Comparison of ENCODE assay signal across 12 cellular contexts in the genomic region with DNA sequence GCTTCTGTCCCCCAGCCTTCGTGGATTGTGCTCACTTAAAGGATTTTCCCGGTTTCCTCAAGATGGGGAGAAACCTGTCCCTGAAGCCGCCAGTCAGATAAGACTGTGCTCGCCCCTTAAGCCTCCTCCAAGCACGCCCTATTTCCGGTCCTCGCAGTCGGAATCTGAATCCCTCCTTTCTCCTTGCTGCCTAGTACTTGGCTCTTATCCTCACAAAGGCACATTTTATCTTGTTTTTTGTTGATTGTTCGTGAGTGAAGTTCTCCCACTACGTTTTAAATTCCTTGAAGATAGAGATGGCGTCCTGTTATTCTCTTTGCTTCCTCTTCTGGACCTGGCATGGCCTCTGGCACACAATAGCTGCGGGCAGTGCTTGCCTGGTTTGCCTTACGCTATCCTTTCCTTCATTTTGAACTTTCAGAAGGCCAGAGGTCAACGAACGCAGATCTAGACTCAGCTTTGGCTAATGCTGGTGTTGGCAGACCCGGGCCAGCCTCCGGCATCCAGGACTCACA. TPM values are rescaled to one million over a fixed set of nuclear protein-coding genes. Genes with fewer than 3 reads are reported as not detected.
A peak's percentile ranks its signal among the peaks of the same experiment; 100 is the strongest.
DNase-seq lines count a peak whose midpoint lies in the region; ATAC-seq and TF ChIP-seq lines count a peak whose summit lies in the region.
"Had no signal": no experiment of that assay in that cellular context is flagged by ENCODE, and none has a peak within 500 bp of the region (broad histone marks: within the 10 kb centered on the region; RNA-seq: fewer than 3 reads in every experiment).

No MANE protein-coding gene starts in this region.

- no peak overlapping the region for H3K27ac Mint-ChIP-seq in activated naive CD4-positive, alpha-beta T cell treated with anti-CD3 and anti-CD28 coated beads, Interleukin-2, amount 50 U/mL, for 24 hours
- peak overlapping the region; percentile 96 for H3K27ac Mint-ChIP-seq in mesothelial cell of epicardium

- intact Hi-C loops in esophagus muscularis mucosa (cut with DNase I), result no loop called here

- H3K4me3 ChIP-seq in esophagus muscularis mucosa (peak overlapping the region; percentile 51 to 65 (median 58)), upper lobe of left lung (peak overlapping the region in 3 of 4 donors; percentile 45 to 58 (median 54))
- H3K4me3 ChIP-seq: GM12878 had no signal

- H3K36me3 Mint-ChIP-seq in activated naive CD4-positive, alpha-beta T cell treated with anti-CD3 and anti-CD28 coated beads, Interleukin-2, amount 50 U/mL, for 24 hours, result no peaks in the 10 kb centered on the region
- H3K36me3 Mint-ChIP-seq in mesothelial cell of epicardium, result peaks cover 18% of the 10 kb centered on the region

- peak overlapping the region; percentile 67 for H3K4me3 Mint-ChIP-seq in activated naive CD4-positive, alpha-beta T cell treated with anti-CD3 and anti-CD28 coated beads, Interleukin-2, amount 50 U/mL, for 24 hours
- H3K4me3 Mint-ChIP-seq in mesothelial cell of epicardium, result peak overlapping the region; percentile 76

- peaks cover 19% of the 10 kb centered on the region for H3K27me3 Mint-ChIP-seq in activated naive CD4-positive, alpha-beta T cell treated with anti-CD3 and anti-CD28 coated beads, Interleukin-2, amount 50 U/mL, for 24 hours
- H3K27me3 Mint-ChIP-seq in mesothelial cell of epicardium (ENCODE audit: low read depth), result no peaks in the 10 kb centered on the region

- H3K9me3 Mint-ChIP-seq in activated naive CD4-positive, alpha-beta T cell treated with anti-CD3 and anti-CD28 coated beads, Interleukin-2, amount 50 U/mL, for 24 hours, result no peaks in the 10 kb centered on the region
- no peaks in the 10 kb centered on the region for H3K9me3 Mint-ChIP-seq in mesothelial cell of epicardium

- DNase-seq in activated naive CD4-positive, alpha-beta T cell treated with anti-CD3 and anti-CD28 coated beads, Interleukin-2, amount 50 U/mL, for 16 hours, result no peak
- DNase-seq in esophagus muscularis mucosa (ENCODE audit: extremely low spot score) (no peak), mesothelial cell of epicardium (ENCODE audit: low spot score in 2 of 2, unreplicated experiment in 2 of 2) (peak in 1 of 2 experiments; percentile 37), upper lobe of left lung (no peak), ureter (ENCODE audit: low spot score) (no peak)
- DNase-seq in stimulated activated CD4-positive, alpha-beta T cell treated with anti-CD3 and anti-CD28 coated beads, Interleukin-4, amount 100 ng/mL, for 1 hour, result no peak
- DNase-seq: MV-4-11; RPMI8226; stimulated activated CD4-positive, alpha-beta T cell treated with anti-CD3 and anti-CD28 coated beads, Interleukin-2, amount 100 ng/mL, for 48 hours had no signal

- WGBS in esophagus muscularis mucosa, result 68% methylated on average over 15 of the region's 17 CpGs
- WGBS in upper lobe of left lung, 2 donors, result 36 to 46% methylated on average over 17 of the region's 17 CpGs

- TF ChIP-seq CTCF in esophagus muscularis mucosa (IDR thresholded peaks at IDR 0.05) (no peak), mesothelial cell of epicardium (IDR thresholded peaks at IDR 0.05; ENCODE audit: unreplicated experiment) (no peak), upper lobe of left lung (IDR thresholded peaks at IDR 0.05) (no peak)

- TF ChIP-seq POLR2A in esophagus muscularis mucosa (IDR thresholded peaks at IDR 0.05; ENCODE audit: low read depth) (no peak), upper lobe of left lung (IDR thresholded peaks at IDR 0.05) (no peak)

- H3K27me3 ChIP-seq in esophagus muscularis mucosa, result peaks cover 0 to 47% (median 13%) of the 10 kb centered on the region in 4 donors
- peaks cover 0 to 20% (median 14%) of the 10 kb centered on the region in 4 donors for H3K27me3 ChIP-seq in upper lobe of left lung

- ATAC-seq in upper lobe of left lung (ENCODE audit: low FRiP score in 2 of 2) (peak in 1 of 2 donors; percentile 35), HG03342 (IDR thresholded peaks at IDR 0.05; ENCODE audit: unreplicated experiment) (no peak)
- ATAC-seq: GM12878 had no signal

- H3K27ac ChIP-seq in esophagus muscularis mucosa (replicated peaks in 1 of 4), result peak overlapping the region; percentile 29 to 74 (median 58)
- H3K27ac ChIP-seq in upper lobe of left lung, result peak overlapping the region; percentile 71 to 87 (median 80)

- H3K4me1 ChIP-seq in esophagus muscularis mucosa (peaks cover 24 to 28% (median 25%) of the 10 kb centered on the region in 4 donors), upper lobe of left lung (peaks cover 17 to 24% (median 20%) of the 10 kb centered on the region in 4 donors)

- H3K9me3 ChIP-seq in esophagus muscularis mucosa, result no peaks in the 10 kb centered on the region
- H3K9me3 ChIP-seq in upper lobe of left lung, result no peaks in the 10 kb centered on the region

- TF ChIP-seq EP300 in esophagus muscularis mucosa (IDR thresholded peaks at IDR 0.05), result no peak
- no peak for TF ChIP-seq EP300 in upper lobe of left lung (IDR thresholded peaks at IDR 0.05)

- H3K4me1 Mint-ChIP-seq in activated naive CD4-positive, alpha-beta T cell treated with anti-CD3 and anti-CD28 coated beads, Interleukin-2, amount 50 U/mL, for 24 hours, result peaks cover 11% of the 10 kb centered on the region
- H3K4me1 Mint-ChIP-seq in mesothelial cell of epicardium, result peaks cover 64% of the 10 kb centered on the region

- H3K36me3 ChIP-seq in esophagus muscularis mucosa, result no peaks in the 10 kb centered on the region
- H3K36me3 ChIP-seq in upper lobe of left lung, result no peaks in the 10 kb centered on the region

RNA-seq across cellular contexts. Expression of gene CLDN11, which starts 1.7 kb away (rescaled TPM):
- total RNA-seq in esophagus muscularis mucosa (1 to 10 TPM; 3.0 to 5.2 (median 3.6) TPM), mesothelial cell of epicardium (153 to 168 TPM (median 164 TPM) in 3 replicates), upper lobe of left lung (10 to 100 TPM in 1 of 6 donors, 1 to 10 TPM in 5; 2.1 to 17.1 (median 6.0) TPM), ureter (10.6 TPM)
